Comparison of ENCODE assay signal across 8 cellular contexts in genomic region chr11:64036081-64037026, GRCh38. TPM values are rescaled to one million over a fixed set of nuclear protein-coding genes. Genes with fewer than 3 reads are reported as not detected.
DNase-seq lines count a peak whose midpoint lies in the region; ATAC-seq and TF ChIP-seq lines count a peak whose summit lies in the region.

No MANE protein-coding gene starts in this region.

- H3K36me3 ChIP-seq in colonic mucosa (no peaks in the 10 kb centered on the region), upper lobe of right lung (no peaks in the 10 kb centered on the region)

- H3K9me3 ChIP-seq in colonic mucosa (no peaks in the 10 kb centered on the region), upper lobe of right lung (no peaks in the 10 kb centered on the region)

- peak overlapping the region; percentile 43 for H3K4me3 ChIP-seq in AG10803 (ENCODE audit: low read length)
- H3K4me3 ChIP-seq in colonic mucosa, result peak overlapping the region; percentile 26
- H3K4me3 ChIP-seq in upper lobe of right lung, result peak overlapping the region; percentile 32

- intact Hi-C loops in colonic mucosa (cut with DNase I) (no loop called here), upper lobe of right lung (cut with DNase I) (no loop called here)

- H3K27me3 ChIP-seq in colonic mucosa, result peaks cover 31% of the 10 kb centered on the region
- H3K27me3 ChIP-seq in upper lobe of right lung, result peaks cover 40% of the 10 kb centered on the region

- TF ChIP-seq CTCF in AG10803 (conservative IDR thresholded peaks at IDR 0.05; ENCODE audit: low read length) (no peak), colonic mucosa (IDR thresholded peaks at IDR 0.05) (no peak), upper lobe of right lung (IDR thresholded peaks at IDR 0.05) (no peak)

- H3K27ac ChIP-seq in colonic mucosa, result no peak overlapping the region
- H3K27ac ChIP-seq in upper lobe of right lung, result no peak overlapping the region

- peak; percentile 22 for DNase-seq in AG10803 (ENCODE audit: low read depth)
- DNase-seq in LHCN-M2 (ENCODE audit: low read depth), result peak; percentile 34
- DNase-seq in colonic mucosa, result no peak
- DNase-seq in medulla oblongata (ENCODE audit: extremely low spot score), result peak; percentile 51
- no peak for DNase-seq in upper lobe of right lung
- DNase-seq in NCI-H510A treated with DMSO at 0.1 percent for 48 hours (lab: John Stamatoyannopoulos, UW), result no peak

- H3K4me1 ChIP-seq in colonic mucosa (peaks cover 6% of the 10 kb centered on the region), upper lobe of right lung (peaks cover 4% of the 10 kb centered on the region)

- H3K9ac ChIP-seq in colonic mucosa (ENCODE audit: low read depth in 2 of 2, low read length in 2 of 2), result no peak overlapping the region

- ATAC-seq in upper lobe of right lung (peak; percentile 14), HG03469 (IDR thresholded peaks at IDR 0.05; ENCODE audit: unreplicated experiment) (no peak), GM21515 (IDR thresholded peaks at IDR 0.05; ENCODE audit: unreplicated experiment) (no peak)

RNA-seq across cellular contexts. Expression of gene FLRT1, which starts 0.6 kb away (rescaled TPM):
- total RNA-seq in LHCN-M2 (2014; rRNA removed) (not detected in 2 replicates), colonic mucosa (under 1 TPM; 0.20 to 0.96 TPM), upper lobe of right lung (not detected)
- 0.19 TPM for polyA plus RNA-seq in LHCN-M2 (2012)

RNA-seq across cellular contexts. Expression of gene OTUB1, which starts 50.1 kb away (rescaled TPM):
- 47.8 and 62.5 TPM in 2 replicates for total RNA-seq in LHCN-M2 (2014; rRNA removed)
- 93.3 TPM for polyA plus RNA-seq in LHCN-M2 (2012)
- 10 to 100 TPM; 78.7 to 82.5 TPM for total RNA-seq in colonic mucosa
- 60.6 TPM for total RNA-seq in upper lobe of right lung

Comparison
In these comparisons a context has a peak if more than half of its experiments do, and no peak if none do; other contexts are left out.
1. DNase-seq: peak in AG10803 (single experiment), LHCN-M2 (single experiment) and medulla oblongata (single experiment); none in colonic mucosa (single experiment), upper lobe of right lung (single experiment) and NCI-H510A treated with DMSO at 0.1 percent for 48 hours (single experiment).
2. Peak in every context shown above with its lines, with median percentiles within 50 percentile points of each other: H3K4me3 ChIP-seq.